ENCODE assay signal across 8 cellular contexts in the genomic region with DNA sequence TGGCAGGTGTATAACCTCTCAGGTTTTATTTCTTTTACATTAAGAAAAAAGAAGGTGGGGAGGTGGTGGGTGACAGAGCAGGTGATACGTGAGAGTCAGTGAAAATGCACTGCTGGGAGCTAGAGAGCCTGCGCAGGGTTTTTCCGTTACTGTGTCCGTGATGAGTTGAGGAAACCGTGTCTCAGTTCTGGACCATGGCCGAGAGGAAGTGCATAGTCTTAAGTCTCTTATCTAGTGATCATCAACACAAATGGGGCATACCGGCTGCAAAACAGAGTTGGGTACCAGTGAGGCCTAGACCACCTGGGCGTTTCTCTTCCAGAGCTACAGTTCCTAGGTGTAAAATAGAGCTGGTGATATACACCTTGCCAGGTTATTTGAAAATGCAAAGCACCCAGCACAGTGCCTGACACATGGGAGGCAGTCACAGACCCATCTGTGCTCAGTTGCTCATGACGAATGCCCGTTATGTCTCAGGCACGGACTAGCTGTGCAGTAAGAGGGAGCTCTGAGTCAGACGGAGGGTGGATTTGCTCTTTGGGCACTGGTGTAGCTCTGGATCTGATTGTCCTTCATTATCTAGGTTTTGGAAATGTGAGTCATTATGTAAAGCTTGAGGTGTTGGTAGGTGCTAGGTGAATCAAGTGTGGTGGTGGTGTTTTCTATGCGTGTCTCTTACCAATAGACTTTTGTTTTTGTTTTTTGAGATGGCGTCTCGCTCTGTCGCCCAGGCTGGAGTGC.
DNase-seq lines count a peak whose midpoint lies in the region; ATAC-seq and TF ChIP-seq lines count a peak whose summit lies in the region.

No MANE protein-coding gene starts in this region.

- intact Hi-C loops in aorta (cut with DNase I): no loop called here

- no peak for TF ChIP-seq CTCF in endothelial cell (IDR thresholded peaks at IDR 0.05; ENCODE audit: unreplicated experiment)

- no peaks in the 10 kb centered on the region for H3K27me3 ChIP-seq in aorta (ENCODE audit: control insufficient read depth in 1 of 2, insufficient read depth in 2 of 2, low read length in 1 of 2)

- H3K27ac Mint-ChIP-seq in T-helper 1 cell treated with Interleukin-12 subunit alpha and Interleukin-12 subunit beta and Interleukin-4 antibody, amounts not matched to agents 30 μg/mL and 1 μg/mL, for 36 hours: peak overlapping the region; percentile 73
- H3K27ac Mint-ChIP-seq in central memory CD8-positive, alpha-beta T cell (ENCODE audit: low read depth): peak overlapping the region; percentile 73
- H3K27ac Mint-ChIP-seq in endothelial cell (ENCODE audit: unreplicated experiment): no peak overlapping the region

- H3K9me3 Mint-ChIP-seq in T-helper 1 cell treated with Interleukin-12 subunit alpha and Interleukin-12 subunit beta and Interleukin-4 antibody, amounts not matched to agents 30 μg/mL and 1 μg/mL, for 36 hours: no peaks in the 10 kb centered on the region
- no peaks in the 10 kb centered on the region for H3K9me3 Mint-ChIP-seq in central memory CD8-positive, alpha-beta T cell
- no peaks in the 10 kb centered on the region for H3K9me3 Mint-ChIP-seq in endothelial cell (ENCODE audit: unreplicated experiment)

- no peak overlapping the region for H3K27ac ChIP-seq in aorta (ENCODE audit: low read depth in 1 of 2, low read length in 2 of 2)

- no peak overlapping the region for H3K4me3 Mint-ChIP-seq in T-helper 1 cell treated with Interleukin-12 subunit alpha and Interleukin-12 subunit beta and Interleukin-4 antibody, amounts not matched to agents 30 μg/mL and 1 μg/mL, for 36 hours
- H3K4me3 Mint-ChIP-seq in central memory CD8-positive, alpha-beta T cell: no peak overlapping the region
- no peak overlapping the region for H3K4me3 Mint-ChIP-seq in endothelial cell (ENCODE audit: unreplicated experiment)

- H3K9me3 ChIP-seq in aorta (ENCODE audit: control insufficient read depth, low read length): no peaks in the 10 kb centered on the region

- H3K4me1 ChIP-seq in aorta (ENCODE audit: control insufficient read depth in 1 of 2, insufficient read depth in 2 of 2, low read length in 2 of 2): no peaks in the 10 kb centered on the region

- no peaks in the 10 kb centered on the region for H3K27me3 Mint-ChIP-seq in T-helper 1 cell treated with Interleukin-12 subunit alpha and Interleukin-12 subunit beta and Interleukin-4 antibody, amounts not matched to agents 30 μg/mL and 1 μg/mL, for 36 hours (ENCODE audit: low read depth)
- no peaks in the 10 kb centered on the region for H3K27me3 Mint-ChIP-seq in central memory CD8-positive, alpha-beta T cell
- peaks cover 3% of the 10 kb centered on the region for H3K27me3 Mint-ChIP-seq in endothelial cell (ENCODE audit: unreplicated experiment)

- H3K4me1 Mint-ChIP-seq in T-helper 1 cell treated with Interleukin-12 subunit alpha and Interleukin-12 subunit beta and Interleukin-4 antibody, amounts not matched to agents 30 μg/mL and 1 μg/mL, for 36 hours (ENCODE audit: low read depth): peaks cover 42% of the 10 kb centered on the region
- H3K4me1 Mint-ChIP-seq in central memory CD8-positive, alpha-beta T cell: peaks cover 54% of the 10 kb centered on the region
- H3K4me1 Mint-ChIP-seq in endothelial cell (ENCODE audit: unreplicated experiment): peaks cover 11% of the 10 kb centered on the region

- H3K4me3 ChIP-seq in aorta (ENCODE audit: low read length in 2 of 2): no peak overlapping the region

- DNase-seq in central memory CD8-positive, alpha-beta T cell (ENCODE audit: low spot score in 2 of 2): no peak
- peak; percentile 24 for DNase-seq in stimulated activated CD8-positive, alpha-beta memory T cell treated with anti-CD3 and anti-CD28 coated beads, Interleukin-4, amount 100 ng/mL, for 24 hours (ENCODE audit: low read depth)
- DNase-seq in superior temporal gyrus (ENCODE audit: extremely low spot score): no peak
- no peak for DNase-seq in endothelial cell (ENCODE audit: low spot score)
- no peak for DNase-seq in aorta

- ATAC-seq in GM18502 (IDR thresholded peaks at IDR 0.05; ENCODE audit: poor library complexity, unreplicated experiment) (peak; percentile 85), HG02763 (IDR thresholded peaks at IDR 0.05; ENCODE audit: unreplicated experiment) (peak; percentile 82), aorta (ENCODE audit: low FRiP score) (no peak)
- peak; percentile 40 for ATAC-seq in central memory CD8-positive, alpha-beta T cell (replicated peaks; ENCODE audit: extremely low read depth, poor library complexity, severe bottlenecking)

- H3K36me3 Mint-ChIP-seq in T-helper 1 cell treated with Interleukin-12 subunit alpha and Interleukin-12 subunit beta and Interleukin-4 antibody, amounts not matched to agents 30 μg/mL and 1 μg/mL, for 36 hours (ENCODE audit: low read depth): peaks cover 14% of the 10 kb centered on the region
- H3K36me3 Mint-ChIP-seq in central memory CD8-positive, alpha-beta T cell (ENCODE audit: insufficient read depth): no peaks in the 10 kb centered on the region
- H3K36me3 Mint-ChIP-seq in endothelial cell (ENCODE audit: low read depth, unreplicated experiment): peaks cover 11% of the 10 kb centered on the region

- WGBS in aorta, 2 donors: 84% methylated on average over 16 of the region's 16 CpGs

- no peaks in the 10 kb centered on the region for H3K36me3 ChIP-seq in aorta (ENCODE audit: control insufficient read depth in 1 of 2, insufficient read depth in 2 of 2, low read length in 1 of 2)
